ENCODE assay signal across 1 cellular context in genomic region chr22:22935546-22936157, GRCh38.
TF ChIP-seq lines count a peak whose summit lies in the region.

No MANE protein-coding gene starts in this region.

TF ChIP-seq in GM12878, 131 proteins besides CTCF, POLR2A, EP300 and RAD21 (continued from another document and continues in another):
- TF ChIP-seq, protein P1, sequence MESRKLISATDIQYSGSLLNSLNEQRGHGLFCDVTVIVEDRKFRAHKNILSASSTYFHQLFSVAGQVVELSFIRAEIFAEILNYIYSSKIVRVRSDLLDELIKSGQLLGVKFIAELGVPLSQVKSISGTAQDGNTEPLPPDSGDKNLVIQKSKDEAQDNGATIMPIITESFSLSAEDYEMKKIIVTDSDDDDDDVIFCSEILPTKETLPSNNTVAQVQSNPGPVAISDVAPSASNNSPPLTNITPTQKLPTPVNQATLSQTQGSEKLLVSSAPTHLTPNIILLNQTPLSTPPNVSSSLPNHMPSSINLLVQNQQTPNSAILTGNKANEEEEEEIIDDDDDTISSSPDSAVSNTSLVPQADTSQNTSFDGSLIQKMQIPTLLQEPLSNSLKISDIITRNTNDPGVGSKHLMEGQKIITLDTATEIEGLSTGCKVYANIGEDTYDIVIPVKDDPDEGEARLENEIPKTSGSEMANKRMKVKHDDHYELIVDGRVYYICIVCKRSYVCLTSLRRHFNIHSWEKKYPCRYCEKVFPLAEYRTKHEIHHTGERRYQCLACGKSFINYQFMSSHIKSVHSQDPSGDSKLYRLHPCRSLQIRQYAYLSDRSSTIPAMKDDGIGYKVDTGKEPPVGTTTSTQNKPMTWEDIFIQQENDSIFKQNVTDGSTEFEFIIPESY (IDR thresholded peaks at IDR 0.05) = no peak
- TF ChIP-seq EED (IDR thresholded peaks at IDR 0.05; ENCODE audit: low read depth) = peak; percentile 96
- no peak for TF ChIP-seq CBX5 (IDR thresholded peaks at IDR 0.05; ENCODE audit: low read depth)
- peak; percentile 99 for TF ChIP-seq MEF2B (IDR thresholded peaks at IDR 0.05; ENCODE audit: partially characterized antibody, poor library complexity, severe bottlenecking)
- peak; percentile 98 for TF ChIP-seq MTA2 (IDR thresholded peaks at IDR 0.05; ENCODE audit: low read depth)
- TF ChIP-seq, protein P2, sequence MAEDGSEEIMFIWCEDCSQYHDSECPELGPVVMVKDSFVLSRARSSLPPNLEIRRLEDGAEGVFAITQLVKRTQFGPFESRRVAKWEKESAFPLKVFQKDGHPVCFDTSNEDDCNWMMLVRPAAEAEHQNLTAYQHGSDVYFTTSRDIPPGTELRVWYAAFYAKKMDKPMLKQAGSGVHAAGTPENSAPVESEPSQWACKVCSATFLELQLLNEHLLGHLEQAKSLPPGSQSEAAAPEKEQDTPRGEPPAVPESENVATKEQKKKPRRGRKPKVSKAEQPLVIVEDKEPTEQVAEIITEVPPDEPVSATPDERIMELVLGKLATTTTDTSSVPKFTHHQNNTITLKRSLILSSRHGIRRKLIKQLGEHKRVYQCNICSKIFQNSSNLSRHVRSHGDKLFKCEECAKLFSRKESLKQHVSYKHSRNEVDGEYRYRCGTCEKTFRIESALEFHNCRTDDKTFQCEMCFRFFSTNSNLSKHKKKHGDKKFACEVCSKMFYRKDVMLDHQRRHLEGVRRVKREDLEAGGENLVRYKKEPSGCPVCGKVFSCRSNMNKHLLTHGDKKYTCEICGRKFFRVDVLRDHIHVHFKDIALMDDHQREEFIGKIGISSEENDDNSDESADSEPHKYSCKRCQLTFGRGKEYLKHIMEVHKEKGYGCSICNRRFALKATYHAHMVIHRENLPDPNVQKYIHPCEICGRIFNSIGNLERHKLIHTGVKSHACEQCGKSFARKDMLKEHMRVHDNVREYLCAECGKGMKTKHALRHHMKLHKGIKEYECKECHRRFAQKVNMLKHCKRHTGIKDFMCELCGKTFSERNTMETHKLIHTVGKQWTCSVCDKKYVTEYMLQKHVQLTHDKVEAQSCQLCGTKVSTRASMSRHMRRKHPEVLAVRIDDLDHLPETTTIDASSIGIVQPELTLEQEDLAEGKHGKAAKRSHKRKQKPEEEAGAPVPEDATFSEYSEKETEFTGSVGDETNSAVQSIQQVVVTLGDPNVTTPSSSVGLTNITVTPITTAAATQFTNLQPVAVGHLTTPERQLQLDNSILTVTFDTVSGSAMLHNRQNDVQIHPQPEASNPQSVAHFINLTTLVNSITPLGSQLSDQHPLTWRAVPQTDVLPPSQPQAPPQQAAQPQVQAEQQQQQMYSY (CRISPR knock-in tag; IDR thresholded peaks at IDR 0.05) = no peak
- no peak for TF ChIP-seq HDAC2 (IDR thresholded peaks at IDR 0.05)
- no peak for TF ChIP-seq CHD4 (IDR thresholded peaks at IDR 0.05)
- TF ChIP-seq CHD2 (IDR thresholded peaks at IDR 0.05; ENCODE audit: borderline replicate concordance, low read depth, low read length) = peak; percentile 94
- TF ChIP-seq EZH2 (IDR thresholded peaks at IDR 0.05; ENCODE audit: borderline replicate concordance, control insufficient read depth, low read depth, low read length) = no peak
- TF ChIP-seq ZNF384 (IDR thresholded peaks at IDR 0.05; ENCODE audit: borderline replicate concordance, low read depth, low read length) = no peak
- TF ChIP-seq WRNIP1 (IDR thresholded peaks at IDR 0.05; ENCODE audit: borderline replicate concordance, low read depth, low read length) = 0 out of 2 replicates have a peak, but pooled peaks have one; percentile 95
- TF ChIP-seq RUNX3 (IDR thresholded peaks at IDR 0.05; ENCODE audit: low read length) = no peak
- TF ChIP-seq ZNF592 (IDR thresholded peaks at IDR 0.05) = 0 out of 2 replicates have a peak, but pooled peaks have one; percentile 24
- peak; percentile 27 for TF ChIP-seq HDAC6 (IDR thresholded peaks at IDR 0.05; ENCODE audit: unreplicated experiment)
- no peak for TF ChIP-seq HCFC1 (IDR thresholded peaks at IDR 0.05; ENCODE audit: low read length)
- TF ChIP-seq NR2C2 (IDR thresholded peaks at IDR 0.05; ENCODE audit: borderline replicate concordance, control insufficient read depth, insufficient read length, low read depth) = no peak
- no peak for TF ChIP-seq ZNF622 (IDR thresholded peaks at IDR 0.05)
- TF ChIP-seq, protein P3, sequence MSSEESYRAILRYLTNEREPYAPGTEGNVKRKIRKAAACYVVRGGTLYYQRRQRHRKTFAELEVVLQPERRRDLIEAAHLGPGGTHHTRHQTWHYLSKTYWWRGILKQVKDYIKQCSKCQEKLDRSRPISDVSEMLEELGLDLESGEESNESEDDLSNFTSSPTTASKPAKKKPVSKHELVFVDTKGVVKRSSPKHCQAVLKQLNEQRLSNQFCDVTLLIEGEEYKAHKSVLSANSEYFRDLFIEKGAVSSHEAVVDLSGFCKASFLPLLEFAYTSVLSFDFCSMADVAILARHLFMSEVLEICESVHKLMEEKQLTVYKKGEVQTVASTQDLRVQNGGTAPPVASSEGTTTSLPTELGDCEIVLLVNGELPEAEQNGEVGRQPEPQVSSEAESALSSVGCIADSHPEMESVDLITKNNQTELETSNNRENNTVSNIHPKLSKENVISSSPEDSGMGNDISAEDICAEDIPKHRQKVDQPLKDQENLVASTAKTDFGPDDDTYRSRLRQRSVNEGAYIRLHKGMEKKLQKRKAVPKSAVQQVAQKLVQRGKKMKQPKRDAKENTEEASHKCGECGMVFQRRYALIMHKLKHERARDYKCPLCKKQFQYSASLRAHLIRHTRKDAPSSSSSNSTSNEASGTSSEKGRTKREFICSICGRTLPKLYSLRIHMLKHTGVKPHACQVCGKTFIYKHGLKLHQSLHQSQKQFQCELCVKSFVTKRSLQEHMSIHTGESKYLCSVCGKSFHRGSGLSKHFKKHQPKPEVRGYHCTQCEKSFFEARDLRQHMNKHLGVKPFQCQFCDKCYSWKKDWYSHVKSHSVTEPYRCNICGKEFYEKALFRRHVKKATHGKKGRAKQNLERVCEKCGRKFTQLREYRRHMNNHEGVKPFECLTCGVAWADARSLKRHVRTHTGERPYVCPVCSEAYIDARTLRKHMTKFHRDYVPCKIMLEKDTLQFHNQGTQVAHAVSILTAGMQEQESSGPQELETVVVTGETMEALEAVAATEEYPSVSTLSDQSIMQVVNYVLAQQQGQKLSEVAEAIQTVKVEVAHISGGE (CRISPR knock-in tag; IDR thresholded peaks at IDR 0.05) = no peak
- TF ChIP-seq SPI1 (IDR thresholded peaks at IDR 0.05; ENCODE audit: borderline replicate concordance, insufficient read depth, low read depth, low read length) = peak; percentile 99
- TF ChIP-seq, protein P4, sequence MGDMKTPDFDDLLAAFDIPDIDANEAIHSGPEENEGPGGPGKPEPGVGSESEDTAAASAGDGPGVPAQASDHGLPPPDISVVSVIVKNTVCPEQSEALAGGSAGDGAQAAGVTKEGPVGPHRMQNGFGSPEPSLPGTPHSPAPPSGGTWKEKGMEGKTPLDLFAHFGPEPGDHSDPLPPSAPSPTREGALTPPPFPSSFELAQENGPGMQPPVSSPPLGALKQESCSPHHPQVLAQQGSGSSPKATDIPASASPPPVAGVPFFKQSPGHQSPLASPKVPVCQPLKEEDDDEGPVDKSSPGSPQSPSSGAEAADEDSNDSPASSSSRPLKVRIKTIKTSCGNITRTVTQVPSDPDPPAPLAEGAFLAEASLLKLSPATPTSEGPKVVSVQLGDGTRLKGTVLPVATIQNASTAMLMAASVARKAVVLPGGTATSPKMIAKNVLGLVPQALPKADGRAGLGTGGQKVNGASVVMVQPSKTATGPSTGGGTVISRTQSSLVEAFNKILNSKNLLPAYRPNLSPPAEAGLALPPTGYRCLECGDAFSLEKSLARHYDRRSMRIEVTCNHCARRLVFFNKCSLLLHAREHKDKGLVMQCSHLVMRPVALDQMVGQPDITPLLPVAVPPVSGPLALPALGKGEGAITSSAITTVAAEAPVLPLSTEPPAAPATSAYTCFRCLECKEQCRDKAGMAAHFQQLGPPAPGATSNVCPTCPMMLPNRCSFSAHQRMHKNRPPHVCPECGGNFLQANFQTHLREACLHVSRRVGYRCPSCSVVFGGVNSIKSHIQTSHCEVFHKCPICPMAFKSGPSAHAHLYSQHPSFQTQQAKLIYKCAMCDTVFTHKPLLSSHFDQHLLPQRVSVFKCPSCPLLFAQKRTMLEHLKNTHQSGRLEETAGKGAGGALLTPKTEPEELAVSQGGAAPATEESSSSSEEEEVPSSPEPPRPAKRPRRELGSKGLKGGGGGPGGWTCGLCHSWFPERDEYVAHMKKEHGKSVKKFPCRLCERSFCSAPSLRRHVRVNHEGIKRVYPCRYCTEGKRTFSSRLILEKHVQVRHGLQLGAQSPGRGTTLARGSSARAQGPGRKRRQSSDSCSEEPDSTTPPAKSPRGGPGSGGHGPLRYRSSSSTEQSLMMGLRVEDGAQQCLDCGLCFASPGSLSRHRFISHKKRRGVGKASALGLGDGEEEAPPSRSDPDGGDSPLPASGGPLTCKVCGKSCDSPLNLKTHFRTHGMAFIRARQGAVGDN (IDR thresholded peaks at IDR 0.05) = no peak; the same call in 1 of the 2 replicates
- TF ChIP-seq KAT2A (conservative IDR thresholded peaks at IDR 0.05; ENCODE audit: control insufficient read depth, low read depth, low read length) = no peak
- TF ChIP-seq STAT1 (conservative IDR thresholded peaks at IDR 0.05) = 0 out of 2 replicates have a peak, but pooled peaks have one; percentile 15
- peak; percentile 97 for TF ChIP-seq ATF7 (IDR thresholded peaks at IDR 0.05; ENCODE audit: low read depth)
- TF ChIP-seq, protein P5, sequence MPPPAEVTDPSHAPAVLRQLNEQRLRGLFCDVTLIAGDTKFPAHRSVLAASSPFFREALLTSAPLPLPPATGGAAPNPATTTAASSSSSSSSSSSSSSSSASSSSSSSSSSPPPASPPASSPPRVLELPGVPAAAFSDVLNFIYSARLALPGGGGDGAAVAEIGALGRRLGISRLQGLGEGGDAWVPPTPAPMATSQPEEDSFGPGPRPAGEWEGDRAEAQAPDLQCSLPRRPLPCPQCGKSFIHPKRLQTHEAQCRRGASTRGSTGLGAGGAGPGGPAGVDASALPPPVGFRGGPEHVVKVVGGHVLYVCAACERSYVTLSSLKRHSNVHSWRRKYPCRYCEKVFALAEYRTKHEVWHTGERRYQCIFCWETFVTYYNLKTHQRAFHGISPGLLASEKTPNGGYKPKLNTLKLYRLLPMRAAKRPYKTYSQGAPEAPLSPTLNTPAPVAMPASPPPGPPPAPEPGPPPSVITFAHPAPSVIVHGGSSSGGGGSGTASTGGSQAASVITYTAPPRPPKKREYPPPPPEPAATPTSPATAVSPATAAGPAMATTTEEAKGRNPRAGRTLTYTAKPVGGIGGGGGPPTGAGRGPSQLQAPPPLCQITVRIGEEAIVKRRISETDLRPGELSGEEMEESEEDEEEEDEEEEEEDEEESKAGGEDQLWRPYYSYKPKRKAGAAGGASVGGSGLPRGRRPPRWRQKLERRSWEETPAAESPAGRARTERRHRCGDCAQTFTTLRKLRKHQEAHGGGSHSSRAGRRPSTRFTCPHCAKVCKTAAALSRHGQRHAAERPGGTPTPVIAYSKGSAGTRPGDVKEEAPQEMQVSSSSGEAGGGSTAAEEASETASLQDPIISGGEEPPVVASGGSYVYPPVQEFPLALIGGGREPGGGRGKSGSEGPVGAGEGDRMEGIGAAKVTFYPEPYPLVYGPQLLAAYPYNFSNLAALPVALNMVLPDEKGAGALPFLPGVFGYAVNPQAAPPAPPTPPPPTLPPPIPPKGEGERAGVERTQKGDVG (CRISPR knock-in tag; IDR thresholded peaks at IDR 0.05) = no peak
- no peak for TF ChIP-seq ZZZ3 (IDR thresholded peaks at IDR 0.05; ENCODE audit: control insufficient read depth, insufficient read length, low read depth)
- TF ChIP-seq SIX5 (IDR thresholded peaks at IDR 0.05; ENCODE audit: low read depth, low read length, severe bottlenecking) = peak; percentile 14
- TF ChIP-seq, protein P6, sequence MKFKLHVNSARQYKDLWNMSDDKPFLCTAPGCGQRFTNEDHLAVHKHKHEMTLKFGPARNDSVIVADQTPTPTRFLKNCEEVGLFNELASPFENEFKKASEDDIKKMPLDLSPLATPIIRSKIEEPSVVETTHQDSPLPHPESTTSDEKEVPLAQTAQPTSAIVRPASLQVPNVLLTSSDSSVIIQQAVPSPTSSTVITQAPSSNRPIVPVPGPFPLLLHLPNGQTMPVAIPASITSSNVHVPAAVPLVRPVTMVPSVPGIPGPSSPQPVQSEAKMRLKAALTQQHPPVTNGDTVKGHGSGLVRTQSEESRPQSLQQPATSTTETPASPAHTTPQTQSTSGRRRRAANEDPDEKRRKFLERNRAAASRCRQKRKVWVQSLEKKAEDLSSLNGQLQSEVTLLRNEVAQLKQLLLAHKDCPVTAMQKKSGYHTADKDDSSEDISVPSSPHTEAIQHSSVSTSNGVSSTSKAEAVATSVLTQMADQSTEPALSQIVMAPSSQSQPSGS (IDR thresholded peaks at IDR 0.05; ENCODE audit: low read length) = no peak
- TF ChIP-seq ZNF274 (IDR thresholded peaks at IDR 0.05; ENCODE audit: insufficient read depth, insufficient read length) = no peak
- peak; percentile 99 for TF ChIP-seq IKZF2 (IDR thresholded peaks at IDR 0.05)
- no peak for TF ChIP-seq IRF5 (IDR thresholded peaks at IDR 0.05; ENCODE audit: borderline replicate concordance)
- peak; percentile 100 for TF ChIP-seq RELA (IDR thresholded peaks at IDR 0.05; ENCODE audit: borderline replicate concordance, partially characterized antibody)
